ENCODE assay signal across 10 cellular contexts in genomic region chr18:56121669-56122068, GRCh38.
"Had no signal": no experiment of that assay in that cellular context is flagged by ENCODE, and none has a peak within 500 bp of the region (broad histone marks: within the 10 kb centered on the region; RNA-seq: fewer than 3 reads in every experiment).

No MANE protein-coding gene starts in this region.

- H3K9ac ChIP-seq: GM23248 had no signal

- H3K9me3 ChIP-seq: HAP-1 had no signal

- H3K36me3 ChIP-seq: HAP-1 had no signal

- DNase-seq: GM23248, GOT3, H7, H9, HCEC 1CT, HFFc6 had no signal

- H3K4me1 ChIP-seq: HAP-1 had no signal

- H3K27ac ChIP-seq: GM23248 had no signal

- FAIRE-seq: H1, H54 had no signal

- H3K4me3 ChIP-seq: GM23248, GM23338, HAP-1 had no signal

- H2AFZ ChIP-seq: GM23248, GM23338 had no signal

- H3K4me2 ChIP-seq: GM23338 had no signal
